In genomic region chr20:44083220-44083933, GRCh38 we compare ENCODE assay signal across 12 cellular contexts.
A peak's percentile ranks its signal among the peaks of the same experiment; 100 is the strongest.
DNase-seq lines count a peak whose midpoint lies in the region; ATAC-seq, FAIRE-seq and TF ChIP-seq lines count a peak whose summit lies in the region.
"Had no signal": no experiment of that assay in that cellular context is flagged by ENCODE, and none has a peak within 500 bp of the region (broad histone marks: within the 10 kb centered on the region; RNA-seq: fewer than 3 reads in every experiment).

No MANE protein-coding gene starts in this region.

- intact Hi-C loops in MCF 10A (cut with micrococcal nuclease) (loop anchor here (5.0 kb wide), 1 partner anchor 106 kb away; no protein-coding TSS in a partner anchor), kidney (cut with DNase I) (no loop called here)

- CTCF ChIA-PET in MCF 10A (lab: Yijun Ruan, JAX): interaction anchor here (0.6 to 16.2 kb wide), 13 partner anchors 9 to 545 kb away, joined by 3 to 521 read pairs (median 3); no protein-coding TSS in a partner anchor

- FAIRE-seq in kidney (lab: Jason Lieb, UNC): no peak

- BruUV-seq in MCF 10A (replicated peaks; lab: Mats Ljungman, UMichigan): no TSS peak

- no peak for ATAC-seq in HG03571 (IDR thresholded peaks at IDR 0.05; ENCODE audit: unreplicated experiment)
- ATAC-seq: activated CD4-positive, CD25-positive, alpha-beta regulatory T cell treated with anti-CD3 and anti-CD28 coated beads, Interleukin-2, amount 50 U/mL, for 24 hours; CD8-positive, alpha-beta T cell had no signal

- H3K4me3 Mint-ChIP-seq in MCF 10A (ENCODE audit: unreplicated experiment): no peak overlapping the region
- H3K4me3 Mint-ChIP-seq: activated naive CD4-positive, alpha-beta T cell treated with anti-CD3 and anti-CD28 coated beads for 36 hours; CD8-positive, alpha-beta T cell had no signal

- H3K27ac ChIP-seq in kidney (ENCODE audit: low read depth in 2 of 2, low read length in 2 of 2): peak overlapping the region in 1 of 2 donors; percentile 23

- H3K9ac ChIP-seq in kidney (ENCODE audit: low read length in 2 of 2): no peak overlapping the region

- no peaks in the 10 kb centered on the region for H3K36me3 ChIP-seq in kidney (ENCODE audit: control insufficient read depth in 1 of 2, insufficient read depth in 2 of 2, low read length in 2 of 2)

- peaks cover 12% of the 10 kb centered on the region for H3K4me1 Mint-ChIP-seq in MCF 10A (ENCODE audit: insufficient read depth, unreplicated experiment)

- no peak overlapping the region for H3K4me3 ChIP-seq in kidney (ENCODE audit: low read length in 2 of 2)

- H3K27me3 Mint-ChIP-seq in MCF 10A (ENCODE audit: insufficient read depth, unreplicated experiment): no peaks in the 10 kb centered on the region

- TF ChIP-seq CTCF in MCF 10A (IDR thresholded peaks at IDR 0.05; ENCODE audit: unreplicated experiment) (no peak), kidney (IDR thresholded peaks at IDR 0.05; ENCODE audit: borderline replicate concordance, extremely low read depth, insufficient read depth) (no peak)

- peaks cover 2% of the 10 kb centered on the region for H3K36me3 Mint-ChIP-seq in MCF 10A (ENCODE audit: insufficient read depth, unreplicated experiment)
- H3K36me3 Mint-ChIP-seq: CD8-positive, alpha-beta T cell had no signal

- H3K9me3 ChIP-seq in kidney (ENCODE audit: control insufficient read depth in 1 of 2, low read length in 2 of 2): no peaks in the 10 kb centered on the region

- peaks cover 0 to 5% of the 10 kb centered on the region in 2 donors for H3K4me1 ChIP-seq in kidney (ENCODE audit: control insufficient read depth in 1 of 2, insufficient read depth in 1 of 2, low read depth in 1 of 2, low read length in 2 of 2)

- POLR2A ChIA-PET in MCF 10A (lab: Yijun Ruan, JAX): interaction anchor here (0.6 to 3.1 kb wide), 3 partner anchors 36 to 1441 kb away, joined by 3 to 18 read pairs (median 5); no protein-coding TSS in a partner anchor

- peak overlapping the region; percentile 6 for H3K27ac Mint-ChIP-seq in MCF 10A (ENCODE audit: low read depth, unreplicated experiment)
- H3K27ac Mint-ChIP-seq: activated naive CD4-positive, alpha-beta T cell treated with anti-CD3 and anti-CD28 coated beads for 36 hours; CD8-positive, alpha-beta T cell had no signal

- peak; percentile 43 for DNase-seq in COLO668 (lab: John Stamatoyannopoulos, UW; ENCODE audit: unreplicated experiment)
- peak; percentile 23 for DNase-seq in NCI-H1092 (lab: John Stamatoyannopoulos, UW)
- peak; percentile 66 for DNase-seq in MCF 10A (ENCODE audit: unreplicated experiment)
- peak; percentile 69 for DNase-seq in kidney
- no peak for DNase-seq in NCI-H1048 (lab: John Stamatoyannopoulos, UW)
- DNase-seq in NCI-H82 (lab: John Stamatoyannopoulos, UW): no peak
- DNase-seq in epidermal melanocyte (ENCODE audit: insufficient read length, low spot score): no peak
- DNase-seq: activated naive CD4-positive, alpha-beta T cell treated with anti-CD3 and anti-CD28 coated beads for 36 hours; CD8-positive, alpha-beta T cell; RPMI8226 had no signal

- no peaks in the 10 kb centered on the region for H3K9me3 Mint-ChIP-seq in MCF 10A (ENCODE audit: unreplicated experiment)
- H3K9me3 Mint-ChIP-seq: activated naive CD4-positive, alpha-beta T cell treated with anti-CD3 and anti-CD28 coated beads for 36 hours; CD8-positive, alpha-beta T cell had no signal

Comparison
In these comparisons a context has a peak if more than half of its experiments do, and no peak if none do; other contexts are left out.
1. DNase-seq: peak in COLO668 (single experiment), NCI-H1092 (single experiment), MCF 10A (single experiment) and kidney (single experiment); none in NCI-H1048 (single experiment), NCI-H82 (single experiment) and epidermal melanocyte (single experiment).